27 cellular contexts compared by ENCODE assay signal in genomic region chr11:34676227-34676626, GRCh38. TPM values are rescaled to one million over a fixed set of nuclear protein-coding genes. Genes with fewer than 3 reads are reported as not detected.
"Had no signal": no experiment of that assay in that cellular context is flagged by ENCODE, and none has a peak within 500 bp of the region (broad histone marks: within the 10 kb centered on the region; RNA-seq: fewer than 3 reads in every experiment).

No MANE protein-coding gene starts in this region.

- H3K36me3 ChIP-seq: lower lobe of right lung, ovary, right atrium auricular region, stomach, thyroid gland, transverse colon, upper lobe of left lung, vagina had no signal

- H3K27ac Mint-ChIP-seq: naive B cell; natural killer cell; nephron progenitor cell; progenitor cell of endocrine pancreas; stimulated activated naive B cell treated with anti-CD40 and anti-IgM and Interleukin-4, amounts not matched to agents 10 μg/mL and 1 μg/mL and 100 μg/mL, for 72 hours had no signal

- H3K4me3 ChIP-seq: hepatocyte, lower lobe of right lung, ovary, right atrium auricular region, skin epidermis, stomach, testis, thyroid gland, transverse colon, upper lobe of left lung, vagina had no signal

- H3K27me3 ChIP-seq: hepatocyte, ovary, right atrium auricular region, stomach, testis, thyroid gland, transverse colon, upper lobe of left lung, vagina had no signal

- H3K4me1 ChIP-seq: lower lobe of right lung, right atrium auricular region, testis, thyroid gland, transverse colon, upper lobe of left lung, vagina had no signal

- H3K4me1 Mint-ChIP-seq: naive B cell, natural killer cell, nephron progenitor cell had no signal

- H3K36me3 Mint-ChIP-seq: naive B cell; natural killer cell; stimulated activated naive B cell treated with anti-CD40 and anti-IgM and Interleukin-4, amounts not matched to agents 10 μg/mL and 1 μg/mL and 100 μg/mL, for 72 hours had no signal

- H3K27me3 Mint-ChIP-seq: progenitor cell of endocrine pancreas had no signal

- ATAC-seq: left ventricle myocardium superior; lower lobe of right lung; natural killer cell; sciatic nerve; stimulated activated naive B cell treated with anti-CD40 and anti-IgM and Interleukin-4, amounts not matched to agents 10 μg/mL and 1 μg/mL and 100 μg/mL, for 72 hours; stimulated activated naive CD8-positive, alpha-beta T cell treated with anti-CD3 and anti-CD28 coated beads, Interleukin-15, Interleukin-2, amounts not matched to agents 100 U/mL and 50 U/mL, for 24 hours had no signal

- H3K27ac ChIP-seq: hepatocyte, lower lobe of right lung, ovary, right atrium auricular region, skin epidermis, stomach, testis, thyroid gland, transverse colon, upper lobe of left lung, vagina had no signal

- DNase-seq: islet precursor cell; left ventricle myocardium superior; lower lobe of right lung; mammary epithelial cell; mesenchymal stem cell; naive B cell; natural killer cell; nephron progenitor cell; ovary; stimulated activated CD4-positive, alpha-beta T cell treated with anti-CD3 and anti-CD28 coated beads, Interleukin-12 subunit alpha, Interleukin-12 subunit beta, amount 100 ng/mL, for 4 hours; stimulated activated CD4-positive, alpha-beta T cell treated with anti-CD3 and anti-CD28 coated beads, Interleukin-15, amount 100 ng/mL, for 24 hours; stimulated activated CD4-positive, alpha-beta T cell treated with anti-CD3 and anti-CD28 coated beads, Interleukin-2, amount 100 ng/mL, for 24 hours; stimulated activated CD4-positive, alpha-beta T cell treated with anti-CD3 and anti-CD28 coated beads, Interleukin-4, amount 100 ng/mL, for 1 hour; stimulated activated naive B cell treated with anti-CD40 and anti-IgM and Interleukin-4, amounts not matched to agents 10 μg/mL and 1 μg/mL and 100 μg/mL, for 72 hours; stimulated activated naive CD8-positive, alpha-beta T cell treated with anti-CD3 and anti-CD28 coated beads, Interleukin-15, Interleukin-2, amounts not matched to agents 100 U/mL and 50 U/mL, for 24 hours; stomach; testis; thyroid gland; transverse colon; upper lobe of left lung had no signal

- H3K9me3 ChIP-seq: lower lobe of right lung, ovary, right atrium auricular region, stomach, testis, thyroid gland, transverse colon, upper lobe of left lung, vagina had no signal

- H3K4me3 Mint-ChIP-seq: naive B cell; natural killer cell; nephron progenitor cell; stimulated activated naive B cell treated with anti-CD40 and anti-IgM and Interleukin-4, amounts not matched to agents 10 μg/mL and 1 μg/mL and 100 μg/mL, for 72 hours had no signal

RNA-seq across cellular contexts. Expression of gene EHF, which starts 55.3 kb away (rescaled TPM):
- total RNA-seq: natural killer cell, pulmonary artery endothelial cell had no signal
